ENCODE assay signal across 25 cellular contexts in genomic region chr5:117494208-117494607, GRCh38.
"Had no signal": no experiment of that assay in that cellular context is flagged by ENCODE, and none has a peak within 500 bp of the region (broad histone marks: within the 10 kb centered on the region; RNA-seq: fewer than 3 reads in every experiment).

No MANE protein-coding gene starts in this region.

- H3K9me3 ChIP-seq: esophagus muscularis mucosa, thoracic aorta, vagina had no signal

- H3K36me3 ChIP-seq: esophagus muscularis mucosa, left lung, neural progenitor cell, spleen, thoracic aorta, vagina had no signal

- H3K4me1 ChIP-seq: left lung, neural progenitor cell, spleen, vagina had no signal

- H3K27me3 ChIP-seq: dorsolateral prefrontal cortex, esophagus muscularis mucosa, left lung, neural progenitor cell, spleen, vagina had no signal

- DNase-seq: activated CD4-positive, alpha-beta memory T cell treated with anti-CD3 and anti-CD28 coated beads, Interleukin-2, amount 10 ng/mL, durations not matched to agents 7 days and 5 days; activated CD4-positive, alpha-beta T cell treated with anti-CD3 and anti-CD28 coated beads for 48 hours; activated effector memory CD4-positive, alpha-beta T cell treated with Interleukin-2 at 50 U/mL for 16 hours; activated naive CD4-positive, alpha-beta T cell treated with anti-CD3 and anti-CD28 coated beads for 36 hours; activated naive CD8-positive, alpha-beta T cell treated with anti-CD3 and anti-CD28 coated beads, Interleukin-2, amount 10 ng/mL, durations not matched to agents 7 days and 5 days; activated T-cell treated with anti-CD3 and anti-CD28 coated beads, Interleukin-2, amount 50 U/mL, for 72 hours; anterior cingulate cortex; caudate nucleus; dorsolateral prefrontal cortex; effector memory CD8-positive, alpha-beta T cell; foreskin melanocyte; glutamatergic neuron; hippocampal formation; kidney glomerular epithelial cell; left lung; naive thymus-derived CD4-positive, alpha-beta T cell; retina; spleen; stimulated activated CD4-positive, alpha-beta T cell treated with anti-CD3 and anti-CD28 coated beads, Interleukin-4, amount 100 ng/mL, for 1 hour; stimulated activated naive CD4-positive, alpha-beta T cell had no signal

- H3K4me3 ChIP-seq: dorsolateral prefrontal cortex, esophagus muscularis mucosa, left lung, lung, neural progenitor cell, spleen, thoracic aorta, vagina had no signal

- ATAC-seq: activated T-cell treated with anti-CD3 and anti-CD28 coated beads, Interleukin-2, amount 50 U/mL, for 72 hours; effector memory CD8-positive, alpha-beta T cell; left lung; naive thymus-derived CD4-positive, alpha-beta T cell had no signal

- H3K9ac ChIP-seq: neural progenitor cell had no signal
